ENCODE assay signal across 26 cellular contexts in the genomic region with DNA sequence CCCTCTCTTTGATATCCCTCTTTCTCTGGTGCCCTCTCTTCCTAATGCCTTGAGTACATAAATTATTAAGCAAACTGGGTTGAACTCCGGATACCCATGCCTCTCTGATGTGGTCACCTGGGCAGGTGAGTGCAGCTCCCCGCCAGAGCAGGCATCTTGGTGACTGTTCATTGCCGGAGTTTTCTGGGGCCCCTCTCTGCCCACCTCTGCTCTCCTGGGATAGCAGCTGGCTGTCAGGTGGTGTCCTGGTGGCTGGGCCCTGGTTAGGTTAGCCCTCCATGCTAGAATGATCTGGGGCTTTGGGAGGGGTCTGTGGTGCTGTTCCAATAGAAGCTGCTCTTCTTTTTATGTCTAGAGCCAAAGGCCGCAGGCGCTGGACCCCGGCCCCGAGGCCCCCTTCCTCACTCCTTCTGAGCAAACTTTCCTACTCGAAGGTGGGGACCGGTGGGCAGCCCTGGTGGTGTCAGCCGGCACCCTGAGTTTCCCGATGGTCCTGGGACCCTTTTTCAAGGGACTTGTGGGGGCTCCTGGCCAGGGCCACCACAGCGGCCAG. TPM values are rescaled to one million over a fixed set of nuclear protein-coding genes. Genes with fewer than 3 reads are reported as not detected.
DNase-seq lines count a peak whose midpoint lies in the region; TF ChIP-seq lines count a peak whose summit lies in the region.
"Had no signal": no experiment of that assay in that cellular context is flagged by ENCODE, and none has a peak within 500 bp of the region (broad histone marks: within the 10 kb centered on the region; RNA-seq: fewer than 3 reads in every experiment).

No MANE protein-coding gene starts in this region.

- no peak for TF ChIP-seq CTCF in chondrocyte (IDR thresholded peaks at IDR 0.05)
- TF ChIP-seq CTCF in prostate gland (IDR thresholded peaks at IDR 0.05): no peak
- TF ChIP-seq CTCF in esophagus muscularis mucosa (IDR thresholded peaks at IDR 0.05): no peak

- intact Hi-C loops in prostate gland (cut with DNase I) (no loop called here), esophagus muscularis mucosa (cut with DNase I) (no loop called here)

- H3K36me3 Mint-ChIP-seq in chondrocyte (ENCODE audit: low read depth): no peaks in the 10 kb centered on the region
- H3K36me3 Mint-ChIP-seq: brain, memory B cell, T-cell had no signal

- TF ChIP-seq POLR2A in prostate gland (IDR thresholded peaks at IDR 0.05) (no peak), esophagus muscularis mucosa (IDR thresholded peaks at IDR 0.05; ENCODE audit: low read depth) (no peak)

- WGBS in prostate gland: 76% methylated on average over 12 of the region's 12 CpGs
- WGBS in esophagus muscularis mucosa: 95% methylated on average over 11 of the region's 12 CpGs

- H3K27me3 ChIP-seq in BLaER1 treated with 17β-estradiol and CSF1 and Interleukin-3, amounts not matched to agents 10 nM and 100 nM: peaks cover 18 to 28% (median 24%) of the 10 kb centered on the region in 11 experiments
- H3K27me3 ChIP-seq in H7 (ENCODE audit: control insufficient read depth, insufficient read depth, low read length) (peaks cover 7% of the 10 kb centered on the region; the same call in 1 of the 2 replicates), prostate gland (replicated peaks; ENCODE audit: insufficient read depth) (no peaks in the 10 kb centered on the region), esophagus muscularis mucosa (peaks cover 0 to 39% (median 4%) of the 10 kb centered on the region in 4 donors)
- H3K27me3 ChIP-seq: SJCRH30 had no signal

- H3K4me1 Mint-ChIP-seq in chondrocyte (ENCODE audit: low read depth): peaks cover 4% of the 10 kb centered on the region
- H3K4me1 Mint-ChIP-seq: CD14-positive monocyte, memory B cell had no signal

- H3K27ac Mint-ChIP-seq in chondrocyte (ENCODE audit: unreplicated experiment): peak overlapping the region; percentile 73
- H3K27ac Mint-ChIP-seq: activated CD4-positive, alpha-beta T cell treated with anti-CD3 and anti-CD28 coated beads, Interleukin-2, amount 10 ng/mL, durations not matched to agents 24 days and 14 days; brain; memory B cell; nephron progenitor cell; T-cell had no signal

- H3K27ac ChIP-seq in BLaER1 treated with 17β-estradiol and CSF1 and Interleukin-3, amounts not matched to agents 10 nM and 100 nM: 0 out of 22 replicates have a peak overlapping the region, but pooled peaks of 1 of the 11 experiments have one; percentile 9
- H3K27ac ChIP-seq in prostate gland (peak overlapping the region; percentile 50 to 61), esophagus muscularis mucosa (replicated peaks in 1 of 4) (no peak overlapping the region)
- H3K27ac ChIP-seq: parathyroid adenoma, SJCRH30, tibial artery had no signal

- TF ChIP-seq EP300 in esophagus muscularis mucosa (IDR thresholded peaks at IDR 0.05): no peak

- H3K4me3 Mint-ChIP-seq in chondrocyte (ENCODE audit: unreplicated experiment): no peak overlapping the region
- H3K4me3 Mint-ChIP-seq: activated CD4-positive, alpha-beta T cell treated with anti-CD3 and anti-CD28 coated beads, Interleukin-2, amount 10 ng/mL, durations not matched to agents 24 days and 14 days; brain; CD14-positive monocyte; memory B cell; nephron progenitor cell; T-cell had no signal

- H3K4me1 ChIP-seq in BLaER1 treated with 17β-estradiol and CSF1 and Interleukin-3, amounts not matched to agents 10 nM and 100 nM: peaks cover 7 to 51% (median 43%) of the 10 kb centered on the region in 10 experiments; a peak in 19 of 20 replicates
- H3K4me1 ChIP-seq in prostate gland (replicated peaks) (peaks cover 6% of the 10 kb centered on the region), esophagus muscularis mucosa (peaks cover 5 to 6% (median 6%) of the 10 kb centered on the region in 4 donors)
- H3K4me1 ChIP-seq: parathyroid adenoma, SJCRH30 had no signal

- peak overlapping the region in 9 of 11 experiments; percentile 20 to 69 (median 52); a peak in 17 of 22 replicates for H3K4me2 ChIP-seq in BLaER1 treated with 17β-estradiol and CSF1 and Interleukin-3, amounts not matched to agents 10 nM and 100 nM
- H3K4me2 ChIP-seq: smooth muscle cell had no signal

- H3K27me3 Mint-ChIP-seq in chondrocyte (ENCODE audit: low read depth): peaks cover 8% of the 10 kb centered on the region

- no peak overlapping the region for H3K4me3 ChIP-seq in BLaER1 treated with 17β-estradiol and CSF1 and Interleukin-3, amounts not matched to agents 10 nM and 100 nM
- H3K4me3 ChIP-seq in H7 (ENCODE audit: insufficient read depth, low read depth, low read length): no peak overlapping the region
- no peak overlapping the region for H3K4me3 ChIP-seq in prostate gland
- H3K4me3 ChIP-seq in esophagus muscularis mucosa: no peak overlapping the region
- H3K4me3 ChIP-seq: SJCRH30, smooth muscle cell, tibial artery had no signal

- DNase-seq in H7: peak; percentile 43
- no peak for DNase-seq in chondrocyte (ENCODE audit: low spot score)
- no peak for DNase-seq in prostate gland (ENCODE audit: low spot score)
- no peak for DNase-seq in SHP77 treated with DMSO at 0.1 percent for 48 hours (lab: John Stamatoyannopoulos, UW)
- DNase-seq in inferior parietal cortex (ENCODE audit: extremely low spot score): no peak
- DNase-seq in esophagus muscularis mucosa (ENCODE audit: extremely low spot score): no peak
- DNase-seq: activated CD4-positive, alpha-beta T cell treated with anti-CD3 and anti-CD28 coated beads, Interleukin-2, amount 10 ng/mL, durations not matched to agents 24 days and 14 days; activated naive CD4-positive, alpha-beta T cell treated with Interleukin-2 at 50 U/mL for 16 hours; hippocampal formation; left colon; NCI-H1048; NCI-H1930; NCI-H2171 treated with DMSO at 0.1 percent for 48 hours; NCI-H510A; nephron progenitor cell; SJCRH30; stimulated activated CD4-positive, alpha-beta T cell treated with anti-CD3 and anti-CD28 coated beads, Interleukin-2, amount 100 ng/mL, for 24 hours; T-cell had no signal

- peaks cover 0 to 11% (median 0%) of the 10 kb centered on the region in 11 experiments; a peak in 7 of 22 replicates for H4K20me1 ChIP-seq in BLaER1 treated with 17β-estradiol and CSF1 and Interleukin-3, amounts not matched to agents 10 nM and 100 nM

- H3K9ac ChIP-seq in BLaER1 treated with 17β-estradiol and CSF1 and Interleukin-3, amounts not matched to agents 10 nM and 100 nM: peak overlapping the region in 2 of 11 experiments; percentile 18 to 52; a peak in 1 of 22 replicates
- H3K9ac ChIP-seq: parathyroid adenoma had no signal

- no peaks in the 10 kb centered on the region for H3K36me3 ChIP-seq in BLaER1 treated with 17β-estradiol and CSF1 and Interleukin-3, amounts not matched to agents 10 nM and 100 nM
- H3K36me3 ChIP-seq in H7 (replicated peaks; ENCODE audit: control insufficient read depth, insufficient read depth, low read length) (no peaks in the 10 kb centered on the region), prostate gland (no peaks in the 10 kb centered on the region), esophagus muscularis mucosa (no peaks in the 10 kb centered on the region)
- H3K36me3 ChIP-seq: SJCRH30, tibial artery had no signal

- H3K9me3 ChIP-seq in BLaER1 treated with 17β-estradiol and CSF1 and Interleukin-3, amounts not matched to agents 10 nM and 100 nM (replicated peaks in 1 of 11): no peaks in the 10 kb centered on the region
- H3K9me3 ChIP-seq in prostate gland (no peaks in the 10 kb centered on the region), esophagus muscularis mucosa (no peaks in the 10 kb centered on the region)
- H3K9me3 ChIP-seq: SJCRH30, tibial artery had no signal

- H3K9me3 Mint-ChIP-seq in chondrocyte (ENCODE audit: low read depth): no peaks in the 10 kb centered on the region
- H3K9me3 Mint-ChIP-seq: activated CD4-positive, alpha-beta T cell treated with anti-CD3 and anti-CD28 coated beads, Interleukin-2, amount 10 ng/mL, durations not matched to agents 24 days and 14 days; memory B cell; nephron progenitor cell; T-cell had no signal

RNA-seq across cellular contexts. Expression of a gene that starts 4.9 kb away (rescaled TPM):
- not detected in 2 replicates for total RNA-seq in H7 (2014; rRNA removed; shearing (Covaris generic))
- total RNA-seq in chondrocyte (0.47 to 0.77 TPM in 2 of 3 replicates, not detected in the other), prostate gland (100 to 1,000 TPM in 1 of 2 donors, 10 to 100 TPM in 1; 32.2 to 412 TPM), esophagus muscularis mucosa (1 to 10 TPM in 2 of 4 donors, not detected in 2; 1.9 to 2.4 TPM)
- total RNA-seq: activated CD4-positive, alpha-beta T cell treated with anti-CD3 and anti-CD28 coated beads, Interleukin-2, amount 10 ng/mL, durations not matched to agents 24 days and 14 days; HT-29; left colon; SJCRH30; smooth muscle cell had no signal

RNA-seq across cellular contexts. Expression of a gene that starts 53.2 kb away (rescaled TPM):
- total RNA-seq in H7 (2014; rRNA removed; shearing (Covaris generic)): 7.2 and 13.8 TPM in 2 replicates
- 0.10 to 0.31 TPM (median 0.29 TPM) in 3 replicates for total RNA-seq in chondrocyte
- 10 to 100 TPM in 1 of 2 donors, 1 to 10 TPM in 1; 2.9 to 20.6 TPM for total RNA-seq in prostate gland
- 10 to 100 TPM; 10.4 to 15.6 (median 11.8) TPM for total RNA-seq in esophagus muscularis mucosa
- total RNA-seq: HT-29, smooth muscle cell had no signal

Comparison
In these comparisons a context has a peak if more than half of its experiments do, and no peak if none do; other contexts are left out.
1. H3K27ac ChIP-seq: peak in prostate gland (2 of 2); none in esophagus muscularis mucosa (0 of 4).
2. RNA of a gene that starts 4.9 kb away (total RNA-seq): 32.2 to 412 TPM in prostate gland; 1.9 to 2.4 TPM in esophagus muscularis mucosa, 0.47 to 0.77 TPM in chondrocyte and not detected in H7; every median in the first group is over 4 times any median in the second.